In genomic region chr9:128683340-128684064, GRCh38 we compare ENCODE assay signal across 1 cellular context.
A peak's percentile ranks its signal among the peaks of the same experiment; 100 is the strongest.
TF ChIP-seq lines count a peak whose summit lies in the region.

No MANE protein-coding gene starts in this region.

TF ChIP-seq in IMR-90, 13 proteins besides CTCF, POLR2A, EP300 and RAD21:
- no peak for TF ChIP-seq FOS (IDR thresholded peaks at IDR 0.05; ENCODE audit: low read depth, low read length)
- TF ChIP-seq MAZ (IDR thresholded peaks at IDR 0.05; ENCODE audit: borderline replicate concordance, low read depth, low read length), result no peak
- no peak for TF ChIP-seq MAFK (IDR thresholded peaks at IDR 0.05; ENCODE audit: low read depth, low read length)
- TF ChIP-seq BHLHE40 (IDR thresholded peaks at IDR 0.05; ENCODE audit: low read depth, low read length), result peak; percentile 60
- no peak for TF ChIP-seq RFX5 (IDR thresholded peaks at IDR 0.05; ENCODE audit: low read depth, low read length)
- no peak for TF ChIP-seq SMC3 (IDR thresholded peaks at IDR 0.05; ENCODE audit: low read depth, low read length)
- peak; percentile 42; the same call in 1 of the 2 replicates for TF ChIP-seq MXI1 (IDR thresholded peaks at IDR 0.05; ENCODE audit: borderline replicate concordance, low read depth, low read length)
- TF ChIP-seq ELK1 (IDR thresholded peaks at IDR 0.05; ENCODE audit: borderline replicate concordance, low read depth, low read length), result no peak
- no peak for TF ChIP-seq NFE2L2 (IDR thresholded peaks at IDR 0.05; ENCODE audit: low read depth, low read length)
- 0 out of 2 replicates have a peak, but pooled peaks have one; percentile 8 for TF ChIP-seq CEBPB (IDR thresholded peaks at IDR 0.05; ENCODE audit: low read depth, low read length)
- TF ChIP-seq, protein P1, sequence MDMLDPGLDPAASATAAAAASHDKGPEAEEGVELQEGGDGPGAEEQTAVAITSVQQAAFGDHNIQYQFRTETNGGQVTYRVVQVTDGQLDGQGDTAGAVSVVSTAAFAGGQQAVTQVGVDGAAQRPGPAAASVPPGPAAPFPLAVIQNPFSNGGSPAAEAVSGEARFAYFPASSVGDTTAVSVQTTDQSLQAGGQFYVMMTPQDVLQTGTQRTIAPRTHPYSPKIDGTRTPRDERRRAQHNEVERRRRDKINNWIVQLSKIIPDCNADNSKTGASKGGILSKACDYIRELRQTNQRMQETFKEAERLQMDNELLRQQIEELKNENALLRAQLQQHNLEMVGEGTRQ (IDR thresholded peaks at IDR 0.05; ENCODE audit: low read depth, low read length), result no peak
- no peak for TF ChIP-seq CHD1 (IDR thresholded peaks at IDR 0.05; ENCODE audit: low read depth, low read length)
- no peak for TF ChIP-seq RCOR1 (IDR thresholded peaks at IDR 0.05; ENCODE audit: insufficient replicate concordance, low read length)
